Comparison of ENCODE assay signal across 37 cellular contexts in genomic region chr9:32545884-32546283, GRCh38.
"Had no signal": no experiment of that assay in that cellular context is flagged by ENCODE, and none has a peak within 500 bp of the region (broad histone marks: within the 10 kb centered on the region; RNA-seq: fewer than 3 reads in every experiment).

No MANE protein-coding gene starts in this region.

- H3K27ac ChIP-seq: cardiac muscle cell, PC-9, RWPE1, VCaP had no signal

- ATAC-seq: Right ventricle myocardium inferior, SK-N-SH treated with all-trans-retinoic acid at 6 μM for 48 hours had no signal

- H2AFZ ChIP-seq: PC-9 had no signal

- DNase-seq: activated CD4-positive, alpha-beta memory T cell treated with anti-CD3 and anti-CD28 coated beads, Interleukin-2, amount 10 ng/mL, durations not matched to agents 7 days and 5 days; activated CD4-positive, alpha-beta T cell treated with anti-CD3 and anti-CD28 coated beads for 1 hour; activated CD4-positive, alpha-beta T cell treated with anti-CD3 and anti-CD28 coated beads for 48 hours; activated CD4-positive, CD25-positive, alpha-beta regulatory T cell; activated effector memory CD4-positive, alpha-beta T cell treated with Interleukin-2 at 50 U/mL for 16 hours; activated naive CD4-positive, alpha-beta T cell treated with anti-CD3 and anti-CD28 coated beads, Interleukin-2, amount 50 U/mL, for 16 hours; activated naive CD8-positive, alpha-beta T cell treated with anti-CD3 and anti-CD28 coated beads for 36 hours; activated T-cell treated with anti-CD3 and anti-CD28 coated beads, Interleukin-2, amount 50 U/mL, for 24 hours; amniotic stem cell; aorta; Karpas-422; KBM-7; MM.1S; MV-4-11; NCI-H1092; NCI-H1436 treated with DMSO at 0.1 percent for 48 hours; NCI-H1694 treated with DMSO at 0.1 percent for 48 hours; NCI-H2029 treated with DMSO at 0.1 percent for 48 hours; NCI-H2107; NCI-H2171; NCI-H510A; NCI-H526; NCI-H748 treated with DMSO at 0.1 percent for 48 hours; NK-92 treated with Interleukin-12 subunit alpha and Interleukin-12 subunit beta, amount 100 ng/mL, for 24 hours; PC-9; SIG-M5; SW 1271; T-helper 1 cell; T-helper 2 cell; T-helper 9 cell had no signal

- H3K4me3 ChIP-seq: cardiac muscle cell, PC-9 had no signal

- FAIRE-seq: RCC 7860 had no signal

- H3K27me3 ChIP-seq: cardiac muscle cell had no signal

- H3K27me3 Mint-ChIP-seq: activated CD4-positive, alpha-beta memory T cell treated with anti-CD3 and anti-CD28 coated beads, Interleukin-2, amount 10 ng/mL, durations not matched to agents 7 days and 5 days; activated naive CD8-positive, alpha-beta T cell treated with anti-CD3 and anti-CD28 coated beads for 36 hours; activated T-cell treated with anti-CD3 and anti-CD28 coated beads, Interleukin-2, amount 50 U/mL, for 24 hours; central memory CD8-positive, alpha-beta T cell had no signal

- H3K4me3 Mint-ChIP-seq: activated CD4-positive, alpha-beta memory T cell treated with anti-CD3 and anti-CD28 coated beads, Interleukin-2, amount 10 ng/mL, durations not matched to agents 7 days and 5 days; activated naive CD8-positive, alpha-beta T cell treated with anti-CD3 and anti-CD28 coated beads for 36 hours; activated T-cell treated with anti-CD3 and anti-CD28 coated beads, Interleukin-2, amount 50 U/mL, for 24 hours; central memory CD8-positive, alpha-beta T cell had no signal

- H3K27ac Mint-ChIP-seq: activated CD4-positive, alpha-beta memory T cell treated with anti-CD3 and anti-CD28 coated beads, Interleukin-2, amount 10 ng/mL, durations not matched to agents 7 days and 5 days; activated naive CD8-positive, alpha-beta T cell treated with anti-CD3 and anti-CD28 coated beads for 36 hours; activated T-cell treated with anti-CD3 and anti-CD28 coated beads, Interleukin-2, amount 50 U/mL, for 24 hours had no signal

- H3K4me2 ChIP-seq: PC-9 had no signal

- H3K9me3 Mint-ChIP-seq: activated CD4-positive, alpha-beta memory T cell treated with anti-CD3 and anti-CD28 coated beads, Interleukin-2, amount 10 ng/mL, durations not matched to agents 7 days and 5 days; activated naive CD8-positive, alpha-beta T cell treated with anti-CD3 and anti-CD28 coated beads for 36 hours; activated T-cell treated with anti-CD3 and anti-CD28 coated beads, Interleukin-2, amount 50 U/mL, for 24 hours; central memory CD8-positive, alpha-beta T cell had no signal
